Comparison of ENCODE assay signal across 8 cellular contexts in genomic region chr3:106534206-106534605, GRCh38.
DNase-seq lines count a peak whose midpoint lies in the region; ATAC-seq and TF ChIP-seq lines count a peak whose summit lies in the region.

No MANE protein-coding gene starts in this region.

- H3K9me2 ChIP-seq in PC-9 (ENCODE audit: insufficient read depth) = no peaks in the 10 kb centered on the region

- H3K36me3 ChIP-seq in PC-9 (ENCODE audit: low read depth) = no peaks in the 10 kb centered on the region

- ATAC-seq in natural killer cell (peak; percentile 73 to 92 (median 91)), HG03571 (IDR thresholded peaks at IDR 0.05; ENCODE audit: unreplicated experiment) (no peak), left colon (no peak)

- POLR2A ChIA-PET in PC-9 (lab: Charles Lee; ENCODE audit: unreplicated experiment) = interaction anchor here (0.7 kb wide), 1 partner anchor 16 kb away, joined by 3 read pairs; no protein-coding TSS in a partner anchor

- peaks cover 0 to 6% of the 10 kb centered on the region in 2 donors for H3K4me1 Mint-ChIP-seq in natural killer cell

- H3K36me3 Mint-ChIP-seq in natural killer cell = peaks cover 13% of the 10 kb centered on the region

- H3K27me3 Mint-ChIP-seq in natural killer cell (ENCODE audit: low read depth in 2 of 2) = no peaks in the 10 kb centered on the region

- peak; percentile 35 for DNase-seq in CD1c-positive myeloid dendritic cell (ENCODE audit: extremely low spot score)
- peak; percentile 41 to 44 for DNase-seq in PC-9
- peak; percentile 22 for DNase-seq in activated T-helper 1 cell treated with Interleukin-2 at 50 U/mL for 16 hours (ENCODE audit: low read depth)
- no peak for DNase-seq in natural killer cell
- DNase-seq in OCI-M1 (lab: John Stamatoyannopoulos, UW) = no peak
- no peak for DNase-seq in GM20000 (ENCODE audit: low spot score)
- no peak for DNase-seq in left colon

- no peaks in the 10 kb centered on the region for H4K20me1 ChIP-seq in PC-9 (ENCODE audit: insufficient read depth)

- no peaks in the 10 kb centered on the region for H3F3A ChIP-seq in PC-9 (ENCODE audit: insufficient read depth, low read depth)

- no peak overlapping the region for H3K4me3 Mint-ChIP-seq in natural killer cell

- H3K4me1 ChIP-seq in PC-9 (replicated peaks; ENCODE audit: insufficient read depth) = no peaks in the 10 kb centered on the region

- no peak overlapping the region for H3K27ac ChIP-seq in PC-9

- TF ChIP-seq CTCF in PC-9 (conservative IDR thresholded peaks at IDR 0.05) = no peak
- TF ChIP-seq CTCF in natural killer cell (IDR thresholded peaks at IDR 0.05) = no peak
- no peak for TF ChIP-seq CTCF in GM20000 (IDR thresholded peaks at IDR 0.05; ENCODE audit: extremely low read depth, missing control alignments)

- no peaks in the 10 kb centered on the region for H3K27me3 ChIP-seq in PC-9 (ENCODE audit: insufficient read depth, low read depth)

- H2AFZ ChIP-seq in PC-9 = 0 out of 2 replicates have a peak overlapping the region, but pooled peaks have one; percentile 39

- H3K4me2 ChIP-seq in PC-9 = no peak overlapping the region

- no peak overlapping the region for H3K4me3 ChIP-seq in PC-9

- H3K79me2 ChIP-seq in PC-9 (ENCODE audit: low read depth) = no peaks in the 10 kb centered on the region

- BruUV-seq in PC-9 (replicated peaks; lab: Mats Ljungman, UMichigan) = no TSS peak

- H3K9me3 ChIP-seq in PC-9 (ENCODE audit: insufficient read depth, low read depth) = no peaks in the 10 kb centered on the region; the same call in 1 of the 2 replicates

- intact Hi-C loops in PC-9 (cut with micrococcal nuclease; ENCODE audit: unreplicated experiment) (no loop called here), natural killer cell (cut with micrococcal nuclease) (no loop called here), left colon (cut with DNase I, micrococcal nuclease) (no loop called here)

- CTCF ChIA-PET in PC-9 (lab: Charles Lee) = no interaction called here

- H3K9me3 Mint-ChIP-seq in natural killer cell = peaks cover 7 to 12% of the 10 kb centered on the region in 2 donors

- H3K27ac Mint-ChIP-seq in natural killer cell = no peak overlapping the region

Comparison
In these comparisons a context has a peak if more than half of its experiments do, and no peak if none do; other contexts are left out.
1. DNase-seq: peak in CD1c-positive myeloid dendritic cell (single experiment), PC-9 (2 of 2) and activated T-helper 1 cell treated with Interleukin-2 at 50 U/mL for 16 hours (single experiment); none in natural killer cell (single experiment), OCI-M1 (single experiment), GM20000 (single experiment) and left colon (0 of 2).
2. ATAC-seq: peak in natural killer cell (3 of 3); none in HG03571 (single experiment) and left colon (single experiment).